In genomic region chr17:5821813-5822212, GRCh38 we compare ENCODE assay signal across 21 cellular contexts.
DNase-seq lines count a peak whose midpoint lies in the region; ATAC-seq and TF ChIP-seq lines count a peak whose summit lies in the region.
"Had no signal": no experiment of that assay in that cellular context is flagged by ENCODE, and none has a peak within 500 bp of the region (broad histone marks: within the 10 kb centered on the region; RNA-seq: fewer than 3 reads in every experiment).

No MANE protein-coding gene starts in this region.

- intact Hi-C loops in natural killer cell (cut with micrococcal nuclease), result no loop called here

- H3K27me3 Mint-ChIP-seq in H9 (ENCODE audit: low read depth) (peaks cover 3% of the 10 kb centered on the region), natural killer cell (ENCODE audit: low read depth in 2 of 2) (peaks cover 8 to 44% of the 10 kb centered on the region in 2 donors)

- H3K9me3 Mint-ChIP-seq in H9 (no peaks in the 10 kb centered on the region; a peak in 1 of 5 replicates), natural killer cell (no peaks in the 10 kb centered on the region)

- H3K27me3 ChIP-seq in H9 (ENCODE audit: insufficient read depth, low read length) (no peaks in the 10 kb centered on the region), RWPE2 (ENCODE audit: insufficient read depth, poor library complexity, severe bottlenecking) (no peaks in the 10 kb centered on the region), lung (ENCODE audit: control insufficient read depth, insufficient read depth) (no peaks in the 10 kb centered on the region)
- H3K27me3 ChIP-seq: Peyer's patch, SJCRH30 had no signal

- H2BK12ac ChIP-seq in H9 (ENCODE audit: insufficient read length, low read depth, low read length), result no peak overlapping the region

- no peak overlapping the region for H2BK120ac ChIP-seq in H9 (ENCODE audit: low read depth, low read length, poor library complexity, severe bottlenecking)

- H3K4me3 Mint-ChIP-seq in H9, result no peak overlapping the region
- H3K4me3 Mint-ChIP-seq in natural killer cell, result no peak overlapping the region
- H3K4me3 Mint-ChIP-seq: CD4-positive, alpha-beta memory T cell had no signal

- DNase-seq in H9 (peak; percentile 11), RWPE2 (ENCODE audit: low spot score) (no peak), lung (ENCODE audit: low spot score) (peak; percentile 7), natural killer cell (no peak)
- DNase-seq: Calu3; CD4-positive, alpha-beta memory T cell; DMS153; NCI-H1694; NCI-H2081; NCI-H2171; NCI-H345; NCI-H524; NCI-H774; NK-92 treated with Interleukin-12 subunit alpha and Interleukin-12 subunit beta, amount 100 ng/mL, for 24 hours; Peyer's patch; SJCRH30 had no signal

- no peak for TF ChIP-seq POLR2A in GM18505 (IDR thresholded peaks at IDR 0.05; ENCODE audit: borderline replicate concordance, extremely low read depth, insufficient read depth, insufficient read length)

- no peak overlapping the region for H4K5ac ChIP-seq in H9 (ENCODE audit: insufficient read length, low read depth, low read length)

- no peak overlapping the region for H2AK5ac ChIP-seq in H9 (ENCODE audit: insufficient read length, low read length)

- no peaks in the 10 kb centered on the region for H3K79me1 ChIP-seq in H9 (ENCODE audit: insufficient read depth, low read depth, low read length, poor library complexity, severe bottlenecking)

- TF ChIP-seq CTCF in H9 (conservative IDR thresholded peaks at IDR 0.05) (no peak), RWPE2 (IDR thresholded peaks at IDR 0.05; ENCODE audit: poor library complexity, severe bottlenecking) (no peak), lung (IDR thresholded peaks at IDR 0.05; ENCODE audit: control extremely low read depth, extremely low read depth) (no peak), natural killer cell (IDR thresholded peaks at IDR 0.05) (no peak)

- no peak overlapping the region for H4K8ac ChIP-seq in H9 (replicated peaks; ENCODE audit: insufficient read length, low read depth, low read length)

- H3K23ac ChIP-seq in H9 (ENCODE audit: insufficient read length, low read depth, low read length), result no peak overlapping the region

- no peak overlapping the region for H2BK15ac ChIP-seq in H9 (ENCODE audit: low read depth, low read length)

- H3K9me3 ChIP-seq in H9 (ENCODE audit: control insufficient read depth, low read depth, low read length) (no peaks in the 10 kb centered on the region), RWPE2 (ENCODE audit: severe bottlenecking) (no peaks in the 10 kb centered on the region), lung (ENCODE audit: control insufficient read depth in 2 of 2, insufficient read depth in 1 of 2, low read length in 1 of 2) (no peaks in the 10 kb centered on the region)
- H3K9me3 ChIP-seq: Peyer's patch, SJCRH30 had no signal

- no peak overlapping the region for H2AFZ ChIP-seq in H9 (ENCODE audit: low read length)

- no peaks in the 10 kb centered on the region; the same call in 1 of the 2 replicates for H3K4me1 ChIP-seq in H9 (ENCODE audit: insufficient read depth, low read length)
- H3K4me1 ChIP-seq in RWPE2 (ENCODE audit: insufficient read depth, poor library complexity, severe bottlenecking), result peaks cover 32% of the 10 kb centered on the region
- H3K4me1 ChIP-seq in lung (ENCODE audit: control insufficient read depth in 2 of 2, insufficient read depth in 2 of 2, low read length in 2 of 2), result no peaks in the 10 kb centered on the region
- H3K4me1 ChIP-seq: Peyer's patch, SJCRH30 had no signal

- no peaks in the 10 kb centered on the region for H4K20me1 ChIP-seq in H9 (ENCODE audit: control insufficient read depth, insufficient read depth, insufficient read length)

- H3K27ac ChIP-seq in H9 (ENCODE audit: insufficient read length, low read depth, low read length), result no peak overlapping the region
- peak overlapping the region; percentile 62 for H3K27ac ChIP-seq in RWPE2 (ENCODE audit: poor library complexity, severe bottlenecking)
- no peak overlapping the region for H3K27ac ChIP-seq in lung (ENCODE audit: low read depth in 1 of 2, low read length in 1 of 2)
- H3K27ac ChIP-seq: BLaER1 treated with 17β-estradiol and CSF1 and Interleukin-3, amounts not matched to agents 10 nM and 100 nM; KMS-11; Peyer's patch; SJCRH30 had no signal

- H3K36me3 Mint-ChIP-seq in H9 (ENCODE audit: insufficient read depth in 1 of 3, low read depth in 3 of 3) (no peaks in the 10 kb centered on the region), natural killer cell (no peaks in the 10 kb centered on the region)
- H3K36me3 Mint-ChIP-seq: CD4-positive, alpha-beta memory T cell had no signal

- no peak for ATAC-seq in RWPE2 (ENCODE audit: low read depth)
- no peak for ATAC-seq in lung (ENCODE audit: insufficient read depth, low FRiP score)
- no peak for ATAC-seq in HG03378 (IDR thresholded peaks at IDR 0.05; ENCODE audit: unreplicated experiment)
- ATAC-seq in natural killer cell, result no peak
- ATAC-seq in HG03280 (IDR thresholded peaks at IDR 0.05; ENCODE audit: unreplicated experiment), result no peak
- no peak for ATAC-seq in GM18505 (IDR thresholded peaks at IDR 0.05; ENCODE audit: unreplicated experiment)

- H3T11ph ChIP-seq in H9 (ENCODE audit: low read length), result no peak overlapping the region

- H3K79me2 ChIP-seq in H9 (ENCODE audit: insufficient read depth, low read length), result no peaks in the 10 kb centered on the region

- no peak overlapping the region for H3K56ac ChIP-seq in H9 (ENCODE audit: insufficient read length, low read depth, low read length)

- H3K36me3 ChIP-seq in RWPE2 (ENCODE audit: low read depth) (no peaks in the 10 kb centered on the region), lung (ENCODE audit: control insufficient read depth in 2 of 2, insufficient read depth in 2 of 2, low read length in 2 of 2) (no peaks in the 10 kb centered on the region)
- H3K36me3 ChIP-seq: BLaER1 treated with 17β-estradiol and CSF1 and Interleukin-3, amounts not matched to agents 10 nM and 100 nM; Peyer's patch; SJCRH30 had no signal

- H2BK5ac ChIP-seq in H9 (ENCODE audit: insufficient read length, low read length), result no peak overlapping the region

- no peaks in the 10 kb centered on the region for H3K23me2 ChIP-seq in H9 (ENCODE audit: insufficient read length, low read depth, low read length, poor library complexity, severe bottlenecking)

- no peak overlapping the region for H4K91ac ChIP-seq in H9 (ENCODE audit: insufficient read length, low read depth, low read length)

- no peak overlapping the region for H3K14ac ChIP-seq in H9 (ENCODE audit: insufficient read depth, low read length)

- H3K4me3 ChIP-seq in RWPE2 (ENCODE audit: severe bottlenecking), result no peak overlapping the region
- H3K4me3 ChIP-seq in lung, result no peak overlapping the region
- H3K4me3 ChIP-seq: BLaER1 treated with 17β-estradiol and CSF1 and Interleukin-3, amounts not matched to agents 10 nM and 100 nM; Peyer's patch; SJCRH30 had no signal

- H3K27ac Mint-ChIP-seq in H9, result no peak overlapping the region
- no peak overlapping the region for H3K27ac Mint-ChIP-seq in natural killer cell
- H3K27ac Mint-ChIP-seq: CD4-positive, alpha-beta memory T cell had no signal

- peaks cover 7 to 26% of the 10 kb centered on the region in 2 experiments for H3K4me1 Mint-ChIP-seq in H9
- no peaks in the 10 kb centered on the region for H3K4me1 Mint-ChIP-seq in natural killer cell
- H3K4me1 Mint-ChIP-seq: CD4-positive, alpha-beta memory T cell had no signal

- no peak overlapping the region for H3K4ac ChIP-seq in H9 (ENCODE audit: low read depth, low read length)

- H3K18ac ChIP-seq in H9 (ENCODE audit: insufficient read length, low read depth, low read length), result no peak overlapping the region

- H2BK20ac ChIP-seq in H9 (ENCODE audit: low read depth, low read length, poor library complexity, severe bottlenecking), result no peak overlapping the region

- no peak overlapping the region for H3K4me2 ChIP-seq in H9 (ENCODE audit: insufficient read depth, insufficient read length, low read length)
- H3K4me2 ChIP-seq: BLaER1 treated with 17β-estradiol and CSF1 and Interleukin-3, amounts not matched to agents 10 nM and 100 nM; KMS-11 had no signal

- H3K9ac ChIP-seq in H9 (ENCODE audit: extremely low read depth, insufficient read length, low read length), result no peak overlapping the region
- H3K9ac ChIP-seq: BLaER1 treated with 17β-estradiol and CSF1 and Interleukin-3, amounts not matched to agents 10 nM and 100 nM; KMS-11 had no signal

- WGBS in H9 (ENCODE audit: extremely low coverage, insufficient read length, low lambda C conversion rate), result no CpG with 5 or more reads among the region's 6 CpGs
- 75 to 87% methylated on average over 6 of the region's 6 CpGs for WGBS in lung, 2 donors

Comparison
In these comparisons a context has a peak if more than half of its experiments do, and no peak if none do; other contexts are left out.
1. DNase-seq: peak in H9 (single experiment) and lung (single experiment); none in RWPE2 (single experiment) and natural killer cell (single experiment).